ENCODE assay signal across 8 cellular contexts in genomic region chr7:41134242-41134872, GRCh38.
DNase-seq lines count a peak whose midpoint lies in the region; ATAC-seq, FAIRE-seq and TF ChIP-seq lines count a peak whose summit lies in the region.
"Had no signal": no experiment of that assay in that cellular context is flagged by ENCODE, and none has a peak within 500 bp of the region (broad histone marks: within the 10 kb centered on the region; RNA-seq: fewer than 3 reads in every experiment).

No MANE protein-coding gene starts in this region.

- CTCF ChIA-PET in SK-N-SH (lab: Yijun Ruan, JAX) = no interaction called here

- no peak for FAIRE-seq in pancreas (lab: Jason Lieb, UNC)

- WGBS in SK-N-SH (ENCODE audit: low lambda C conversion rate) = 7% methylated on average over 3 of the region's 3 CpGs
- WGBS in smooth muscle cell (ENCODE audit: low lambda C conversion rate) = 2% methylated on average over 3 of the region's 3 CpGs
- 13% methylated on average over 3 of the region's 3 CpGs for WGBS in suprapubic skin
- 39 to 49% methylated on average over 3 of the region's 3 CpGs for WGBS in pancreas, 2 donors

- H4K20me1 ChIP-seq in SK-N-SH (ENCODE audit: insufficient read depth) (no peaks in the 10 kb centered on the region), smooth muscle cell (ENCODE audit: low read depth) (no peaks in the 10 kb centered on the region)

- ATAC-seq in GM19043 (IDR thresholded peaks at IDR 0.05; ENCODE audit: low read depth, unreplicated experiment) = peak; percentile 78
- ATAC-seq in HG02943 (IDR thresholded peaks at IDR 0.05; ENCODE audit: low read depth, unreplicated experiment) = peak; percentile 74
- ATAC-seq in pancreas = no peak

- H3K9ac ChIP-seq in SK-N-SH (no peak overlapping the region), smooth muscle cell (ENCODE audit: low read depth) (no peak overlapping the region)

- H3K4me1 ChIP-seq in SK-N-SH (ENCODE audit: control insufficient read depth in 1 of 2, insufficient read depth in 2 of 2, low read depth in 1 of 2, low read length in 1 of 2) (peaks cover 0 to 6% of the 10 kb centered on the region in 2 experiments; a peak in 3 of 4 replicates), smooth muscle cell (ENCODE audit: low read depth) (peaks cover 10% of the 10 kb centered on the region), suprapubic skin (peaks cover 10% of the 10 kb centered on the region), pancreas (no peaks in the 10 kb centered on the region)

- H3K79me2 ChIP-seq in SK-N-SH (ENCODE audit: insufficient read depth) (no peaks in the 10 kb centered on the region), smooth muscle cell (ENCODE audit: low read depth) (no peaks in the 10 kb centered on the region)

- H3K4me2 ChIP-seq in SK-N-SH (0 out of 2 replicates have a peak overlapping the region, but pooled peaks have one; percentile 1), smooth muscle cell (peak overlapping the region; percentile 53)

- no peak overlapping the region; a peak in 1 of 4 replicates for H3K27ac ChIP-seq in SK-N-SH (ENCODE audit: low read depth in 2 of 2, low read length in 1 of 2)
- H3K27ac ChIP-seq in smooth muscle cell (ENCODE audit: low read depth) = peak overlapping the region; percentile 35
- no peak overlapping the region for H3K27ac ChIP-seq in suprapubic skin
- H3K27ac ChIP-seq in pancreas = no peak overlapping the region

- peak in 1 of 2 experiments; percentile 73; a peak in 1 of 4 replicates for TF ChIP-seq EP300 in SK-N-SH (IDR thresholded peaks at IDR 0.05; ENCODE audit: borderline replicate concordance in 1 of 2, low read depth in 1 of 2, low read length in 1 of 2)
- no peak for TF ChIP-seq EP300 in suprapubic skin (IDR thresholded peaks at IDR 0.05)

- no peaks in the 10 kb centered on the region for H3F3A ChIP-seq in SK-N-SH (replicated peaks; ENCODE audit: insufficient read depth)
- H3F3A ChIP-seq in smooth muscle cell (ENCODE audit: low read depth) = peaks cover 3% of the 10 kb centered on the region

- TF ChIP-seq CTCF in SK-N-SH (IDR thresholded peaks at IDR 0.05) = no peak
- no peak for TF ChIP-seq CTCF in smooth muscle cell (IDR thresholded peaks at IDR 0.05; ENCODE audit: borderline replicate concordance, insufficient read depth, poor library complexity, severe bottlenecking)
- no peak for TF ChIP-seq CTCF in suprapubic skin (IDR thresholded peaks at IDR 0.05)
- TF ChIP-seq CTCF in pancreas (IDR thresholded peaks at IDR 0.05) = no peak

- H3K36me3 ChIP-seq in SK-N-SH (replicated peaks in 1 of 2; ENCODE audit: control insufficient read depth in 1 of 2, insufficient read depth in 2 of 2, low read length in 1 of 2) = no peaks in the 10 kb centered on the region
- no peaks in the 10 kb centered on the region for H3K36me3 ChIP-seq in smooth muscle cell (ENCODE audit: low read depth)
- H3K36me3 ChIP-seq in suprapubic skin = no peaks in the 10 kb centered on the region
- H3K36me3 ChIP-seq in pancreas = no peaks in the 10 kb centered on the region

- no peak overlapping the region for H3K4me3 ChIP-seq in SK-N-SH (ENCODE audit: low read depth in 2 of 2, low read length in 1 of 2)
- no peak overlapping the region for H3K4me3 ChIP-seq in smooth muscle cell
- no peak overlapping the region for H3K4me3 ChIP-seq in suprapubic skin
- no peak overlapping the region for H3K4me3 ChIP-seq in pancreas

- H3K9me3 ChIP-seq in SK-N-SH (no peaks in the 10 kb centered on the region), smooth muscle cell (replicated peaks; ENCODE audit: low read depth) (no peaks in the 10 kb centered on the region), suprapubic skin (no peaks in the 10 kb centered on the region), pancreas (no peaks in the 10 kb centered on the region)

- POLR2A ChIA-PET in SK-N-SH (lab: Yijun Ruan, JAX) = no interaction called here

- no peaks in the 10 kb centered on the region for H3K9me2 ChIP-seq in SK-N-SH

- no peak overlapping the region for H2AFZ ChIP-seq in SK-N-SH (ENCODE audit: low read depth)
- peak overlapping the region; percentile 41 for H2AFZ ChIP-seq in smooth muscle cell (ENCODE audit: low read depth)

- intact Hi-C loops in pancreas (cut with DNase I) = no loop called here

- DNase-seq in SK-N-SH (no peak), smooth muscle cell (lab: John Stamatoyannopoulos, UW; ENCODE audit: unreplicated experiment) (no peak), suprapubic skin (ENCODE audit: low spot score in 2 of 2) (no peak), cerebellar cortex (ENCODE audit: low spot score) (no peak), pancreas (no peak)
- DNase-seq: NCI-H187 treated with DMSO at 0.1 percent for 48 hours had no signal

- TF ChIP-seq POLR2A in suprapubic skin (IDR thresholded peaks at IDR 0.05) = no peak

- no peak for TF ChIP-seq RAD21 in SK-N-SH (IDR thresholded peaks at IDR 0.05; ENCODE audit: low read length)

- no peaks in the 10 kb centered on the region for H3K27me3 ChIP-seq in SK-N-SH (ENCODE audit: insufficient read depth)
- no peaks in the 10 kb centered on the region for H3K27me3 ChIP-seq in smooth muscle cell (ENCODE audit: low read depth)
- H3K27me3 ChIP-seq in suprapubic skin = no peaks in the 10 kb centered on the region
- no peaks in the 10 kb centered on the region for H3K27me3 ChIP-seq in pancreas

TF ChIP-seq in SK-N-SH, 30 proteins besides CTCF, POLR2A, EP300 and RAD21 (continues in another document):
- peak; percentile 44; the same call in 1 of the 2 replicates for TF ChIP-seq RXRA (IDR thresholded peaks at IDR 0.05; ENCODE audit: borderline replicate concordance, low read depth)
- no peak for TF ChIP-seq SIN3A (IDR thresholded peaks at IDR 0.05; ENCODE audit: borderline replicate concordance, low read depth, low read length)
- TF ChIP-seq FOXM1 (IDR thresholded peaks at IDR 0.05; ENCODE audit: low read depth) = no peak
- no peak for TF ChIP-seq NRF1 (IDR thresholded peaks at IDR 0.05; ENCODE audit: low read depth, low read length)
- TF ChIP-seq MXI1 (IDR thresholded peaks at IDR 0.05; ENCODE audit: low read depth, low read length) = no peak
- TF ChIP-seq TEAD4 (IDR thresholded peaks at IDR 0.05; ENCODE audit: borderline replicate concordance, insufficient read depth) = peak; percentile 68; the same call in 1 of the 2 replicates
- TF ChIP-seq GABPA (IDR thresholded peaks at IDR 0.05; ENCODE audit: low read depth) = no peak
- TF ChIP-seq, protein P1, sequence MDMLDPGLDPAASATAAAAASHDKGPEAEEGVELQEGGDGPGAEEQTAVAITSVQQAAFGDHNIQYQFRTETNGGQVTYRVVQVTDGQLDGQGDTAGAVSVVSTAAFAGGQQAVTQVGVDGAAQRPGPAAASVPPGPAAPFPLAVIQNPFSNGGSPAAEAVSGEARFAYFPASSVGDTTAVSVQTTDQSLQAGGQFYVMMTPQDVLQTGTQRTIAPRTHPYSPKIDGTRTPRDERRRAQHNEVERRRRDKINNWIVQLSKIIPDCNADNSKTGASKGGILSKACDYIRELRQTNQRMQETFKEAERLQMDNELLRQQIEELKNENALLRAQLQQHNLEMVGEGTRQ (IDR thresholded peaks at IDR 0.05; ENCODE audit: borderline replicate concordance, low read depth, low read length) = no peak
- no peak for TF ChIP-seq USF1 (IDR thresholded peaks at IDR 0.05; ENCODE audit: borderline replicate concordance, low read depth)
- no peak for TF ChIP-seq GATA2 (CRISPR knock-in tag; IDR thresholded peaks at IDR 0.05)
- TF ChIP-seq NFIC (IDR thresholded peaks at IDR 0.05; ENCODE audit: borderline replicate concordance) = peak; percentile 20; the same call in 1 of the 2 replicates
- no peak for TF ChIP-seq YY1 (IDR thresholded peaks at IDR 0.05; ENCODE audit: low read depth)
- no peak for TF ChIP-seq RCOR1 (IDR thresholded peaks at IDR 0.05; ENCODE audit: low read length)
- peak; percentile 95 for TF ChIP-seq PBX3 (IDR thresholded peaks at IDR 0.05)
- TF ChIP-seq, protein P2, sequence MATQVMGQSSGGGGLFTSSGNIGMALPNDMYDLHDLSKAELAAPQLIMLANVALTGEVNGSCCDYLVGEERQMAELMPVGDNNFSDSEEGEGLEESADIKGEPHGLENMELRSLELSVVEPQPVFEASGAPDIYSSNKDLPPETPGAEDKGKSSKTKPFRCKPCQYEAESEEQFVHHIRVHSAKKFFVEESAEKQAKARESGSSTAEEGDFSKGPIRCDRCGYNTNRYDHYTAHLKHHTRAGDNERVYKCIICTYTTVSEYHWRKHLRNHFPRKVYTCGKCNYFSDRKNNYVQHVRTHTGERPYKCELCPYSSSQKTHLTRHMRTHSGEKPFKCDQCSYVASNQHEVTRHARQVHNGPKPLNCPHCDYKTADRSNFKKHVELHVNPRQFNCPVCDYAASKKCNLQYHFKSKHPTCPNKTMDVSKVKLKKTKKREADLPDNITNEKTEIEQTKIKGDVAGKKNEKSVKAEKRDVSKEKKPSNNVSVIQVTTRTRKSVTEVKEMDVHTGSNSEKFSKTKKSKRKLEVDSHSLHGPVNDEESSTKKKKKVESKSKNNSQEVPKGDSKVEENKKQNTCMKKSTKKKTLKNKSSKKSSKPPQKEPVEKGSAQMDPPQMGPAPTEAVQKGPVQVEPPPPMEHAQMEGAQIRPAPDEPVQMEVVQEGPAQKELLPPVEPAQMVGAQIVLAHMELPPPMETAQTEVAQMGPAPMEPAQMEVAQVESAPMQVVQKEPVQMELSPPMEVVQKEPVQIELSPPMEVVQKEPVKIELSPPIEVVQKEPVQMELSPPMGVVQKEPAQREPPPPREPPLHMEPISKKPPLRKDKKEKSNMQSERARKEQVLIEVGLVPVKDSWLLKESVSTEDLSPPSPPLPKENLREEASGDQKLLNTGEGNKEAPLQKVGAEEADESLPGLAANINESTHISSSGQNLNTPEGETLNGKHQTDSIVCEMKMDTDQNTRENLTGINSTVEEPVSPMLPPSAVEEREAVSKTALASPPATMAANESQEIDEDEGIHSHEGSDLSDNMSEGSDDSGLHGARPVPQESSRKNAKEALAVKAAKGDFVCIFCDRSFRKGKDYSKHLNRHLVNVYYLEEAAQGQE (IDR thresholded peaks at IDR 0.05; ENCODE audit: low read depth, low read length) = no peak

Comparison
In these comparisons a context has a peak if more than half of its experiments do, and no peak if none do; other contexts are left out.
1. ATAC-seq: peak in GM19043 (single experiment) and HG02943 (single experiment); none in pancreas (0 of 4).